13 cellular contexts compared by ENCODE assay signal in genomic region chr1:58570817-58571216, GRCh38.
"Had no signal": no experiment of that assay in that cellular context is flagged by ENCODE, and none has a peak within 500 bp of the region (broad histone marks: within the 10 kb centered on the region; RNA-seq: fewer than 3 reads in every experiment).

No MANE protein-coding gene starts in this region.

- H3K36me3 ChIP-seq: left ventricle myocardium inferior, neural progenitor cell, upper lobe of left lung had no signal

- H3K9me3 Mint-ChIP-seq: activated naive CD8-positive, alpha-beta T cell treated with anti-CD3 and anti-CD28 coated beads for 36 hours; activated T-cell treated with anti-CD3 and anti-CD28 coated beads, Interleukin-2, amount 50 U/mL, for 24 hours; stimulated activated memory B cell treated with anti-CD40 and anti-IgM and Interleukin-4, amounts not matched to agents 10 μg/mL and 1 μg/mL and 100 μg/mL, for 72 hours; T-helper 1 cell treated with Interleukin-12 subunit alpha and Interleukin-12 subunit beta and Interleukin-4 antibody, amounts not matched to agents 30 μg/mL and 1 μg/mL, for 36 hours had no signal

- H3K27ac Mint-ChIP-seq: activated naive CD8-positive, alpha-beta T cell treated with anti-CD3 and anti-CD28 coated beads for 36 hours; activated T-cell treated with anti-CD3 and anti-CD28 coated beads, Interleukin-2, amount 50 U/mL, for 24 hours; stimulated activated memory B cell treated with anti-CD40 and anti-IgM and Interleukin-4, amounts not matched to agents 10 μg/mL and 1 μg/mL and 100 μg/mL, for 72 hours; T-helper 1 cell treated with Interleukin-12 subunit alpha and Interleukin-12 subunit beta and Interleukin-4 antibody, amounts not matched to agents 30 μg/mL and 1 μg/mL, for 36 hours had no signal

- H3K9me3 ChIP-seq: left ventricle myocardium inferior, upper lobe of left lung had no signal

- H3K36me3 Mint-ChIP-seq: activated naive CD8-positive, alpha-beta T cell treated with anti-CD3 and anti-CD28 coated beads for 36 hours; stimulated activated memory B cell treated with anti-CD40 and anti-IgM and Interleukin-4, amounts not matched to agents 10 μg/mL and 1 μg/mL and 100 μg/mL, for 72 hours had no signal

- H3K9ac ChIP-seq: neural progenitor cell, parathyroid adenoma had no signal

- H3K4me3 Mint-ChIP-seq: activated naive CD8-positive, alpha-beta T cell treated with anti-CD3 and anti-CD28 coated beads for 36 hours; activated T-cell treated with anti-CD3 and anti-CD28 coated beads, Interleukin-2, amount 50 U/mL, for 24 hours; neural progenitor cell; stimulated activated memory B cell treated with anti-CD40 and anti-IgM and Interleukin-4, amounts not matched to agents 10 μg/mL and 1 μg/mL and 100 μg/mL, for 72 hours; T-helper 1 cell treated with Interleukin-12 subunit alpha and Interleukin-12 subunit beta and Interleukin-4 antibody, amounts not matched to agents 30 μg/mL and 1 μg/mL, for 36 hours had no signal

- H3K4me3 ChIP-seq: left ventricle myocardium inferior, neural progenitor cell, upper lobe of left lung had no signal

- H3K4me1 ChIP-seq: parathyroid adenoma had no signal

- DNase-seq: activated effector memory CD4-positive, alpha-beta T cell treated with anti-CD3 and anti-CD28 coated beads, Interleukin-2, amount 50 U/mL, for 16 hours; activated naive CD8-positive, alpha-beta T cell treated with anti-CD3 and anti-CD28 coated beads for 36 hours; activated T-cell treated with anti-CD3 and anti-CD28 coated beads, Interleukin-2, amount 50 U/mL, for 24 hours; foreskin melanocyte; left ventricle myocardium inferior; mesendoderm; upper lobe of left lung had no signal

- H3K27ac ChIP-seq: left ventricle myocardium inferior, neural progenitor cell, parathyroid adenoma, upper lobe of left lung had no signal

- FAIRE-seq: keratinocyte, TTC549 had no signal
